ENCODE assay signal across 10 cellular contexts in genomic region chr5:157486861-157487260, GRCh38. TPM values are rescaled to one million over a fixed set of nuclear protein-coding genes. Genes with fewer than 3 reads are reported as not detected.
DNase-seq lines count a peak whose midpoint lies in the region; ATAC-seq, FAIRE-seq and TF ChIP-seq lines count a peak whose summit lies in the region.
"Had no signal": no experiment of that assay in that cellular context is flagged by ENCODE, and none has a peak within 500 bp of the region (broad histone marks: within the 10 kb centered on the region; RNA-seq: fewer than 3 reads in every experiment).

No MANE protein-coding gene starts in this region.

- no TSS peak for BruUV-seq in GM12878 (replicated peaks; lab: Mats Ljungman, UMichigan)

- CTCF ChIA-PET in GM12878 (lab: Yijun Ruan, JAX) = interaction anchor here (1.8 to 2.5 kb wide), 3 partner anchors 10 to 232 kb away, joined by 9 to 17 read pairs (median 11); no protein-coding TSS in a partner anchor

- H3K36me3 ChIP-seq in DOHH2 (ENCODE audit: control insufficient read depth, low read length) = peaks cover 89% of the 10 kb centered on the region
- H3K36me3 ChIP-seq in GM12878 (ENCODE audit: control insufficient read depth in 2 of 2, insufficient read depth in 2 of 2, low read length in 1 of 2) = peaks cover 9 to 27% of the 10 kb centered on the region in 2 experiments; a peak in 3 of 4 replicates
- H3K36me3 ChIP-seq in heart right ventricle = peaks cover 0 to 99% (median 35%) of the 10 kb centered on the region in 9 donors
- no peaks in the 10 kb centered on the region for H3K36me3 ChIP-seq in HAP-1 (replicated peaks)
- H3K36me3 ChIP-seq in vagina = no peaks in the 10 kb centered on the region

- H2AFZ ChIP-seq in GM12878 (ENCODE audit: control insufficient read depth, low read depth, low read length) = no peak overlapping the region
- H2AFZ ChIP-seq: hepatocyte had no signal

- SMC1A ChIA-PET in GM12878 (lab: Charles Lee; ENCODE audit: uncharacterized antibody, unreplicated experiment) = no interaction called here

- H3F3A ChIP-seq in DOHH2 (ENCODE audit: control insufficient read depth, insufficient read depth) = peaks cover 20% of the 10 kb centered on the region

- H3K9me2 ChIP-seq in DOHH2 (replicated peaks; ENCODE audit: control insufficient read depth, low read length) = no peaks in the 10 kb centered on the region

- DNase-seq in GM12878 (ENCODE audit: low read depth, low spot score) = no peak
- DNase-seq in heart right ventricle = no peak
- DNase-seq in HAP-1 (ENCODE audit: low spot score in 2 of 2) = no peak
- no peak for DNase-seq in vagina (ENCODE audit: extremely low spot score in 2 of 2)
- DNase-seq in GM10266 (ENCODE audit: extremely low spot score) = no peak

- in situ Hi-C loops in GM12878 (cut with MboI) = no loop called here
- in situ Hi-C loops in HAP-1 (cut with MboI; ENCODE audit: low sequenced_read_pairs) = no loop called here

- no peak for TF ChIP-seq EP300 in GM12878 (IDR thresholded peaks at IDR 0.05; ENCODE audit: borderline replicate concordance in 1 of 2, control insufficient read depth in 1 of 2, low read depth in 2 of 2, low read length in 2 of 2)

- ATAC-seq in GM19043 (IDR thresholded peaks at IDR 0.05; ENCODE audit: low read depth, unreplicated experiment) (peak; percentile 49), HG02973 (IDR thresholded peaks at IDR 0.05; ENCODE audit: unreplicated experiment) (peak; percentile 44), GM12878 (peak; percentile 55), heart right ventricle (no peak)

- H3K4me3 ChIP-seq in DOHH2 (ENCODE audit: low read length) (peak overlapping the region; percentile 69), GM12878 (no peak overlapping the region), heart right ventricle (no peak overlapping the region), HAP-1 (no peak overlapping the region), vagina (no peak overlapping the region)
- H3K4me3 ChIP-seq: coronary artery, hepatocyte had no signal

- H3K4me1 ChIP-seq in DOHH2 (ENCODE audit: control insufficient read depth, low read length) = peaks cover 87% of the 10 kb centered on the region
- H3K4me1 ChIP-seq in GM12878 (ENCODE audit: control insufficient read depth, insufficient read depth, low read length) = peaks cover 29% of the 10 kb centered on the region
- H3K4me1 ChIP-seq in heart right ventricle = peaks cover 0 to 12% (median 8%) of the 10 kb centered on the region in 9 donors
- no peaks in the 10 kb centered on the region for H3K4me1 ChIP-seq in HAP-1
- H3K4me1 ChIP-seq in vagina = no peaks in the 10 kb centered on the region

- H3K27ac ChIP-seq in DOHH2 (ENCODE audit: low read depth, low read length) (peak overlapping the region; percentile 99), GM12878 (ENCODE audit: control insufficient read depth, insufficient read depth) (peak overlapping the region; percentile 24), heart right ventricle (no peak overlapping the region), vagina (no peak overlapping the region)
- H3K27ac ChIP-seq: coronary artery, hepatocyte had no signal

- H3K4me2 ChIP-seq in DOHH2 (ENCODE audit: low read length) (peak overlapping the region; percentile 94), GM12878 (ENCODE audit: control insufficient read depth, insufficient read depth) (no peak overlapping the region; the same call in 1 of the 2 replicates)
- H3K4me2 ChIP-seq: hepatocyte had no signal

- 22% methylated on average over 3 of the region's 3 CpGs for WGBS in GM12878 (ENCODE audit: insufficient coverage, insufficient replicate concordance, low lambda C conversion rate, missing lambda C conversion rate)
- WGBS in heart right ventricle, 2 donors = 76 to 85% methylated on average over 3 of the region's 3 CpGs

- H3K9ac ChIP-seq in GM12878 (ENCODE audit: control insufficient read depth, insufficient read depth, low read length) = peak overlapping the region; percentile 28; the same call in 1 of the 2 replicates

- H3K27me3 ChIP-seq in DOHH2 (ENCODE audit: control insufficient read depth, low read length) (no peaks in the 10 kb centered on the region), GM12878 (replicated peaks in 1 of 2; ENCODE audit: control insufficient read depth in 2 of 2, insufficient read depth in 2 of 2, low read length in 1 of 2) (no peaks in the 10 kb centered on the region), heart right ventricle (no peaks in the 10 kb centered on the region), HAP-1 (ENCODE audit: low read depth) (no peaks in the 10 kb centered on the region), vagina (no peaks in the 10 kb centered on the region)
- H3K27me3 ChIP-seq: hepatocyte had no signal

- TF ChIP-seq POLR2A in GM12878 (IDR thresholded peaks at IDR 0.05; ENCODE audit: low read depth, low read length) = no peak
- no peak for TF ChIP-seq POLR2A in vagina (IDR thresholded peaks at IDR 0.05)

- POLR2A ChIA-PET in GM12878 (lab: Charles Lee) = no interaction called here

- TF ChIP-seq CTCF in DOHH2 (IDR thresholded peaks at IDR 0.05; ENCODE audit: low read depth, low read length, poor library complexity, severe bottlenecking) = peak; percentile 6
- no peak for TF ChIP-seq CTCF in GM12878 (IDR thresholded peaks at IDR 0.05 in 2 of 3, conservative IDR thresholded peaks at IDR 0.05 in 1 of 3; ENCODE audit: control insufficient read depth in 2 of 3, extremely low read depth in 1 of 3, insufficient read depth in 1 of 3, low read depth in 3 of 3, low read length in 3 of 3)
- TF ChIP-seq CTCF in heart right ventricle (IDR thresholded peaks at IDR 0.05) = no peak
- TF ChIP-seq CTCF in vagina (IDR thresholded peaks at IDR 0.05) = no peak
- no peak for TF ChIP-seq CTCF in GM10266 (IDR thresholded peaks at IDR 0.05; ENCODE audit: control insufficient read depth, insufficient read depth, low read depth, missing control alignments)

- H3K9me3 ChIP-seq in DOHH2 (ENCODE audit: control insufficient read depth, insufficient read depth, low read length) = no peaks in the 10 kb centered on the region
- H3K9me3 ChIP-seq in GM12878 (replicated peaks; ENCODE audit: control insufficient read depth, insufficient read depth, low read length) = no peaks in the 10 kb centered on the region
- H3K9me3 ChIP-seq in heart right ventricle = no peaks in the 10 kb centered on the region
- H3K9me3 ChIP-seq in HAP-1 = no peaks in the 10 kb centered on the region
- H3K9me3 ChIP-seq in vagina = no peaks in the 10 kb centered on the region

- no peaks in the 10 kb centered on the region for H4K20me1 ChIP-seq in DOHH2 (ENCODE audit: control insufficient read depth, insufficient read depth, low read depth, low read length)
- no peaks in the 10 kb centered on the region for H4K20me1 ChIP-seq in GM12878 (ENCODE audit: control insufficient read depth, insufficient read depth)

- RAD21 ChIA-PET in GM12878 (lab: Charles Lee; ENCODE audit: unreplicated experiment) = no interaction called here

- no peak for FAIRE-seq in GM12878 (lab: Jason Lieb, UNC)

- no peak for TF ChIP-seq RAD21 in GM12878 (IDR thresholded peaks at IDR 0.05; ENCODE audit: insufficient read depth, low read depth, low read length)

- intact Hi-C loops in GM12878 (cut with micrococcal nuclease; ENCODE audit: unreplicated experiment) (no loop called here), heart right ventricle (cut with DNase I) (no loop called here), vagina (cut with DNase I) (no loop called here)

- H3K79me2 ChIP-seq in DOHH2 (ENCODE audit: control insufficient read depth, low read length) = peaks cover 16% of the 10 kb centered on the region
- H3K79me2 ChIP-seq in GM12878 (ENCODE audit: control insufficient read depth, insufficient read depth, low read length) = no peaks in the 10 kb centered on the region
- H3K79me2 ChIP-seq: hepatocyte had no signal

TF ChIP-seq in GM12878, 131 proteins besides CTCF, POLR2A, EP300 and RAD21:
- no peak for TF ChIP-seq IKZF2 (IDR thresholded peaks at IDR 0.05)
- no peak for TF ChIP-seq LARP7 (IDR thresholded peaks at IDR 0.05)
- TF ChIP-seq KLF5 (IDR thresholded peaks at IDR 0.05; ENCODE audit: partially characterized antibody) = no peak
- TF ChIP-seq MLLT1 (IDR thresholded peaks at IDR 0.05) = no peak
- TF ChIP-seq POU2F2 (IDR thresholded peaks at IDR 0.05; ENCODE audit: borderline replicate concordance, low read depth, low read length) = no peak
- no peak for TF ChIP-seq POLR2AphosphoS2 (IDR thresholded peaks at IDR 0.05; ENCODE audit: low read depth, low read length)
- no peak for TF ChIP-seq TCF7 (IDR thresholded peaks at IDR 0.05; ENCODE audit: borderline replicate concordance)
- no peak for TF ChIP-seq NFXL1 (IDR thresholded peaks at IDR 0.05; ENCODE audit: borderline replicate concordance)

RNA-seq across cellular contexts. Expression of gene NIPAL4, which starts 26.8 kb away (rescaled TPM):
- 3.4 and 3.5 TPM in 2 replicates for total RNA-seq in GM12878 (2013; cell fraction: nucleolus; rRNA removed)
- 6.6 and 7.3 TPM in 2 replicates for total RNA-seq in GM12878 (2014; rRNA removed)
- 3.9 and 4.1 TPM in 2 replicates for total RNA-seq in GM12878 (2014; rRNA removed; fragmentation: Illumina TruSeq; extraction: Trizol)
- 9.7 and 10.5 TPM in 2 replicates for total RNA-seq in GM12878 (2021)
- polyA plus RNA-seq in GM12878 (2011; ENCODE audit: low read depth) = 1.1 TPM
- 0.03 and 0.11 TPM in 2 replicates for polyA plus RNA-seq in GM12878 (2011; rRNA removed)
- polyA plus RNA-seq in GM12878 (2011; cell fraction: cytosol; rRNA removed) = 0.12 and 0.15 TPM in 2 replicates
- polyA plus RNA-seq in GM12878 (2011; cell fraction: nucleus; rRNA removed) = 0.03 and 0.22 TPM in 2 replicates
- 0.69 and 1.3 TPM in 2 replicates for polyA plus RNA-seq in GM12878 (2012)
- polyA plus RNA-seq in GM12878 (2014; fragmentation: Illumina TruSeq; extraction: Trizol) = 10.3 and 12.5 TPM in 2 replicates
- polyA plus RNA-seq in GM12878 (2014; fragmentation: Nextera tagmentation; extraction: Ambion mirVana) = 1 to 10 TPM; 3.3 to 5.2 TPM
- polyA plus RNA-seq in GM12878 (2014; rRNA removed) = 4.5 and 4.8 TPM in 2 replicates
- polyA plus RNA-seq in GM12878 (2016; fragmentation: Nextera tagmentation; extraction: Ambion mirVana) = 10 to 100 TPM; 12.8 to 15.5 TPM
- polyA minus RNA-seq in GM12878 (2011; rRNA and poly(A)+ RNA removed) = not detected in 2 replicates
- not detected in 2 replicates for polyA minus RNA-seq in GM12878 (2011; cell fraction: cytosol; rRNA and poly(A)+ RNA removed)
- polyA minus RNA-seq in GM12878 (2011; cell fraction: nucleus; rRNA and poly(A)+ RNA removed) = 0.24 TPM in 1 of 2 replicates, not detected in the other
- total RNA-seq in heart right ventricle = under 1 TPM in 1 of 10 donors, not detected in 9; 0.09 TPM
- under 1 TPM in 1 of 2 donors, not detected in 1; 0.20 TPM for polyA plus RNA-seq in heart right ventricle
- 12.0 TPM for total RNA-seq in vagina

Comparison
In these comparisons a context has a peak if more than half of its experiments do, and no peak if none do; other contexts are left out.
1. H3K27ac ChIP-seq: peak in DOHH2 (single experiment) and GM12878 (single experiment); none in heart right ventricle (0 of 10) and vagina (single experiment).
2. ATAC-seq: peak in GM19043 (single experiment), HG02973 (single experiment) and GM12878 (single experiment); none in heart right ventricle (0 of 8).